ENCODE assay signal across 9 cellular contexts in genomic region chr5:144205141-144205551, GRCh38. TPM values are rescaled to one million over a fixed set of nuclear protein-coding genes. Genes with fewer than 3 reads are reported as not detected.
DNase-seq lines count a peak whose midpoint lies in the region; ATAC-seq and TF ChIP-seq lines count a peak whose summit lies in the region.
"Had no signal": no experiment of that assay in that cellular context is flagged by ENCODE, and none has a peak within 500 bp of the region (broad histone marks: within the 10 kb centered on the region; RNA-seq: fewer than 3 reads in every experiment).

No MANE protein-coding gene starts in this region.

- no peaks in the 10 kb centered on the region for H3K36me3 ChIP-seq in upper lobe of left lung

- in situ Hi-C loops in astrocyte of the cerebellum (cut with HindIII; ENCODE audit: low sequenced_read_pairs), result no loop called here

- H3K9me3 ChIP-seq in upper lobe of left lung, result no peaks in the 10 kb centered on the region

- peak; percentile 22 to 71 for ATAC-seq in upper lobe of left lung (ENCODE audit: low FRiP score in 2 of 2)
- no peak for ATAC-seq in GM19035 (IDR thresholded peaks at IDR 0.05; ENCODE audit: unreplicated experiment)

- peak; percentile 33 for DNase-seq in NCI-H2171 treated with DMSO at 0.1 percent for 48 hours (lab: John Stamatoyannopoulos, UW)
- DNase-seq in NCI-H2171 (lab: John Stamatoyannopoulos, UW), result no peak
- peak; percentile 13 for DNase-seq in astrocyte of the cerebellum (ENCODE audit: low read depth)
- DNase-seq in islet precursor cell, result peak; percentile 75
- DNase-seq in upper lobe of left lung, result peak in 1 of 2 donors; percentile 85
- no peak for DNase-seq in activated naive CD4-positive, alpha-beta T cell treated with Interleukin-2 at 50 U/mL for 16 hours
- DNase-seq in GM10266 (ENCODE audit: extremely low spot score), result no peak
- DNase-seq: C1 segment of cervical spinal cord had no signal

- no peak for TF ChIP-seq EP300 in upper lobe of left lung (IDR thresholded peaks at IDR 0.05)

- WGBS in upper lobe of left lung, 2 donors, result 1% methylated on average over 21 to 26 of the region's 31 CpGs

- TF ChIP-seq CTCF in astrocyte of the cerebellum (IDR thresholded peaks at IDR 0.05; ENCODE audit: low read depth, low read length, missing control alignments) (no peak), upper lobe of left lung (IDR thresholded peaks at IDR 0.05) (no peak), GM10266 (IDR thresholded peaks at IDR 0.05; ENCODE audit: control insufficient read depth, insufficient read depth, low read depth, missing control alignments) (no peak)

- peaks cover 0 to 9% (median 6%) of the 10 kb centered on the region in 4 donors for H3K4me1 ChIP-seq in upper lobe of left lung

- no peak for TF ChIP-seq POLR2A in upper lobe of left lung (IDR thresholded peaks at IDR 0.05)

- no peak overlapping the region for H3K27ac ChIP-seq in upper lobe of left lung

- peaks cover 0 to 8% (median 4%) of the 10 kb centered on the region in 4 donors for H3K27me3 ChIP-seq in upper lobe of left lung

- H3K4me3 ChIP-seq in astrocyte of the cerebellum (ENCODE audit: low read depth, low read length), result peak overlapping the region; percentile 39
- peak overlapping the region; percentile 7 to 35 (median 19) for H3K4me3 ChIP-seq in upper lobe of left lung

RNA-seq across cellular contexts. Expression of gene KCTD16, which starts 34.5 kb away (rescaled TPM):
- total RNA-seq in upper lobe of left lung, result 1 to 10 TPM in 1 of 6 donors, under 1 TPM in 5; under 0.01 to 1.7 (median 0.27) TPM

RNA-seq across cellular contexts. Expression of gene YIPF5, which starts 34.7 kb away (rescaled TPM):
- 10 to 100 TPM in 5 of 6 donors, 1 to 10 TPM in 1; 9.4 to 45.2 (median 30.9) TPM for total RNA-seq in upper lobe of left lung

Comparison
In these comparisons a context has a peak if more than half of its experiments do, and no peak if none do; other contexts are left out.
1. DNase-seq: peak in NCI-H2171 treated with DMSO at 0.1 percent for 48 hours (single experiment), astrocyte of the cerebellum (single experiment) and islet precursor cell (single experiment); none in NCI-H2171 (single experiment), activated naive CD4-positive, alpha-beta T cell treated with Interleukin-2 at 50 U/mL for 16 hours (single experiment) and GM10266 (single experiment).